In genomic region chr14:104934380-104934733, GRCh38 we compare ENCODE assay signal across 11 cellular contexts. TPM values are rescaled to one million over a fixed set of nuclear protein-coding genes. Genes with fewer than 3 reads are reported as not detected.
DNase-seq lines count a peak whose midpoint lies in the region; ATAC-seq and TF ChIP-seq lines count a peak whose summit lies in the region.
"Had no signal": no experiment of that assay in that cellular context is flagged by ENCODE, and none has a peak within 500 bp of the region (broad histone marks: within the 10 kb centered on the region; RNA-seq: fewer than 3 reads in every experiment).

No MANE protein-coding gene starts in this region.

- peaks cover 3% of the 10 kb centered on the region for H3K4me1 Mint-ChIP-seq in activated naive CD4-positive, alpha-beta T cell treated with anti-CD3 and anti-CD28 coated beads, Interleukin-2, amount 10 ng/mL, durations not matched to agents 7 days and 5 days
- H3K4me1 Mint-ChIP-seq in activated CD4-positive, alpha-beta memory T cell treated with anti-CD3 and anti-CD28 coated beads for 36 hours (ENCODE audit: low read depth) = no peaks in the 10 kb centered on the region

- peak overlapping the region in 1 of 2 donors; percentile 67 for H3K27ac ChIP-seq in tibial artery
- H3K27ac ChIP-seq: KMS-11, PC-9 had no signal

- H3K9me3 ChIP-seq in iPS-15b (ENCODE audit: control insufficient read depth, insufficient read depth, low read length) (no peaks in the 10 kb centered on the region), tibial artery (no peaks in the 10 kb centered on the region)

- CTCF ChIA-PET in activated naive CD4-positive, alpha-beta T cell treated with anti-CD3 and anti-CD28 coated beads, Interleukin-2, amount 10 ng/mL, durations not matched to agents 7 days and 5 days (lab: Charles Lee) = interaction anchor here (0.8 to 2.5 kb wide), 3 partner anchors 40 to 112 kb away, joined by 3 to 6 read pairs (median 4); no protein-coding TSS in a partner anchor
- CTCF ChIA-PET in activated CD4-positive, alpha-beta memory T cell treated with anti-CD3 and anti-CD28 coated beads for 36 hours (lab: Charles Lee) = interaction anchor here (1.0 kb wide), 1 partner anchor 156 kb away, joined by 3 read pairs; no protein-coding TSS in a partner anchor

- no peaks in the 10 kb centered on the region for H3K4me1 ChIP-seq in iPS-15b (ENCODE audit: control insufficient read depth, insufficient read depth, low read length)
- peaks cover 0 to 21% (median 18%) of the 10 kb centered on the region in 4 donors for H3K4me1 ChIP-seq in tibial artery

- H3K9ac ChIP-seq in iPS-15b (ENCODE audit: low read depth, low read length) = no peak overlapping the region
- H3K9ac ChIP-seq: KMS-11 had no signal

- no peak overlapping the region for H3K27ac Mint-ChIP-seq in activated naive CD4-positive, alpha-beta T cell treated with anti-CD3 and anti-CD28 coated beads, Interleukin-2, amount 10 ng/mL, durations not matched to agents 7 days and 5 days
- no peak overlapping the region for H3K27ac Mint-ChIP-seq in activated CD4-positive, alpha-beta memory T cell treated with anti-CD3 and anti-CD28 coated beads for 36 hours

- H3K36me3 Mint-ChIP-seq in activated naive CD4-positive, alpha-beta T cell treated with anti-CD3 and anti-CD28 coated beads, Interleukin-2, amount 10 ng/mL, durations not matched to agents 7 days and 5 days = no peaks in the 10 kb centered on the region
- H3K36me3 Mint-ChIP-seq in activated CD4-positive, alpha-beta memory T cell treated with anti-CD3 and anti-CD28 coated beads for 36 hours = no peaks in the 10 kb centered on the region

- H3K27me3 ChIP-seq in iPS-15b (ENCODE audit: control insufficient read depth, insufficient read depth, low read length) (peaks cover 57% of the 10 kb centered on the region), tibial artery (no peaks in the 10 kb centered on the region)

- H3K4me3 ChIP-seq in iPS-15b (ENCODE audit: low read depth, low read length) = peak overlapping the region; percentile 47
- peak overlapping the region; percentile 57 to 73 for H3K4me3 ChIP-seq in tibial artery
- H3K4me3 ChIP-seq: lung, PC-9 had no signal

- H3K36me3 ChIP-seq in iPS-15b (ENCODE audit: control insufficient read depth, insufficient read depth, low read length) (no peaks in the 10 kb centered on the region), tibial artery (no peaks in the 10 kb centered on the region)

- H3K27me3 Mint-ChIP-seq in activated naive CD4-positive, alpha-beta T cell treated with anti-CD3 and anti-CD28 coated beads, Interleukin-2, amount 10 ng/mL, durations not matched to agents 7 days and 5 days = peaks cover 60% of the 10 kb centered on the region
- H3K27me3 Mint-ChIP-seq in activated CD4-positive, alpha-beta memory T cell treated with anti-CD3 and anti-CD28 coated beads for 36 hours = peaks cover 9% of the 10 kb centered on the region

- POLR2A ChIA-PET in activated CD4-positive, alpha-beta memory T cell treated with anti-CD3 and anti-CD28 coated beads for 36 hours (lab: Charles Lee) = no interaction called here

- no peaks in the 10 kb centered on the region for H3K9me3 Mint-ChIP-seq in activated naive CD4-positive, alpha-beta T cell treated with anti-CD3 and anti-CD28 coated beads, Interleukin-2, amount 10 ng/mL, durations not matched to agents 7 days and 5 days
- no peaks in the 10 kb centered on the region for H3K9me3 Mint-ChIP-seq in activated CD4-positive, alpha-beta memory T cell treated with anti-CD3 and anti-CD28 coated beads for 36 hours

- peak overlapping the region; percentile 3 for H3K4me3 Mint-ChIP-seq in activated naive CD4-positive, alpha-beta T cell treated with anti-CD3 and anti-CD28 coated beads, Interleukin-2, amount 10 ng/mL, durations not matched to agents 7 days and 5 days
- peak overlapping the region; percentile 1 for H3K4me3 Mint-ChIP-seq in activated CD4-positive, alpha-beta memory T cell treated with anti-CD3 and anti-CD28 coated beads for 36 hours

- intact Hi-C loops in activated CD4-positive, alpha-beta memory T cell treated with anti-CD3 and anti-CD28 coated beads for 36 hours (cut with micrococcal nuclease) = no loop called here
- intact Hi-C loops in tibial artery (cut with DNase I; ENCODE audit: low total_unique reads) = loop anchor here (2.0 kb wide), 1 partner anchor 30 kb away; no protein-coding TSS in a partner anchor

- no peak for DNase-seq in activated naive CD4-positive, alpha-beta T cell treated with anti-CD3 and anti-CD28 coated beads, Interleukin-2, amount 10 ng/mL, durations not matched to agents 7 days and 5 days
- no peak for DNase-seq in activated naive CD4-positive, alpha-beta T cell treated with anti-CD3 and anti-CD28 coated beads, Interleukin-2, amount 50 U/mL, for 16 hours
- DNase-seq in activated CD4-positive, alpha-beta memory T cell treated with anti-CD3 and anti-CD28 coated beads for 36 hours = no peak
- DNase-seq in tibial artery (no peak), ecto neural progenitor cell (ENCODE audit: low spot score) (no peak), NCI-H1417 (lab: John Stamatoyannopoulos, UW) (no peak)
- DNase-seq: PC-9 had no signal

- no peak for ATAC-seq in HG03378 (IDR thresholded peaks at IDR 0.05; ENCODE audit: unreplicated experiment)

- no peak for TF ChIP-seq CTCF in tibial artery (IDR thresholded peaks at IDR 0.05)

RNA-seq across cellular contexts. Expression of gene PLD4, which starts 9.7 kb away (rescaled TPM):
- not detected for total RNA-seq in activated CD4-positive, alpha-beta memory T cell treated with anti-CD3 and anti-CD28 coated beads for 36 hours
- total RNA-seq: PC-9 had no signal

RNA-seq across cellular contexts. Expression of gene AHNAK2, which starts 43.8 kb away (rescaled TPM):
- under 1 TPM; 0.02 to 0.05 TPM for total RNA-seq in activated CD4-positive, alpha-beta memory T cell treated with anti-CD3 and anti-CD28 coated beads for 36 hours

RNA-seq across cellular contexts. Expression of gene CLBA1, which starts 51.2 kb away (rescaled TPM):
- total RNA-seq in activated CD4-positive, alpha-beta memory T cell treated with anti-CD3 and anti-CD28 coated beads for 36 hours = 1 to 10 TPM in 1 of 2 experiments, under 1 TPM in 1; 0.78 to 1.2 TPM
